13 cellular contexts compared by ENCODE assay signal in the genomic region with DNA sequence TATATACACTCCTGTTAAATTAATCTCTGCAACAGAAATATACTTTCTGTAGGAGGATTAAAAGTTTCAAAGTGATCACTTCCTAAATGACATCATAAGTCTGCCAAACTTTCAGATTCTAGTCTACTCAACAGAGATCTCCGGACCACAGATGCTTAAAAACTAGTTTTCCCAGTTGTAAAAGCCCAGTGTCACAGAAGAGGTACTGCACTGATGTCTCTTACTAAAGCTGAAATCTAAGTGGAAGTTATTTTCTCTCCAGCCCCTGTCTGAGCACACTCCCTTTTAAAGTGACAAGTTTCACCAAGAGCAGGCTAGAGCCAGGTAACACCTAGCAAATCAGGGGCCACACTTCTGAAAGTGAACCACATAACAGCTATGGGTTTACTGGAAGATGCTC.
A peak's percentile ranks its signal among the peaks of the same experiment; 100 is the strongest.
DNase-seq lines count a peak whose midpoint lies in the region; ATAC-seq and TF ChIP-seq lines count a peak whose summit lies in the region.
"Had no signal": no experiment of that assay in that cellular context is flagged by ENCODE, and none has a peak within 500 bp of the region (broad histone marks: within the 10 kb centered on the region; RNA-seq: fewer than 3 reads in every experiment).

No MANE protein-coding gene starts in this region.

- H3K27me3 ChIP-seq in GM23338 (ENCODE audit: insufficient read depth) (no peaks in the 10 kb centered on the region), heart right ventricle (no peaks in the 10 kb centered on the region), subcutaneous abdominal adipose tissue (ENCODE audit: control insufficient read depth in 5 of 5, insufficient read depth in 4 of 5, low read length in 5 of 5) (no peaks in the 10 kb centered on the region), neuronal stem cell (ENCODE audit: control insufficient read depth in 3 of 3, insufficient read depth in 3 of 3, low read depth in 1 of 3, low read length in 3 of 3) (no peaks in the 10 kb centered on the region)

- no peak overlapping the region for H3K4me3 Mint-ChIP-seq in GM23338
- H3K4me3 Mint-ChIP-seq: activated CD4-positive, alpha-beta T cell treated with anti-CD3 and anti-CD28 coated beads, Interleukin-2, amount 10 ng/mL, durations not matched to agents 7 days and 5 days; activated naive CD4-positive, alpha-beta T cell treated with anti-CD3 and anti-CD28 coated beads, Interleukin-2, amount 10 ng/mL, durations not matched to agents 7 days and 5 days; nephron progenitor cell; stimulated activated naive CD8-positive, alpha-beta T cell treated with anti-CD3 and anti-CD28 coated beads, Interleukin-15, Interleukin-2, amounts not matched to agents 100 ng/mL and 50 ng/mL, for 24 hours had no signal

- peaks cover 96% of the 10 kb centered on the region for H3K79me2 ChIP-seq in GM23338 (replicated peaks; ENCODE audit: insufficient read depth)

- H3F3A ChIP-seq in GM23338 (replicated peaks; ENCODE audit: low read depth) = no peaks in the 10 kb centered on the region; the same call in 1 of the 2 replicates

- intact Hi-C loops in heart right ventricle (cut with DNase I) = loop anchor here in 3 of 10 donors (5.0 kb wide), 2 partner anchors 43 to 128 kb away; no protein-coding TSS in a partner anchor

- H2AK5ac ChIP-seq in neuronal stem cell (ENCODE audit: low read depth, low read length) = no peak overlapping the region

- no peak for TF ChIP-seq CTCF in GM23338 (conservative IDR thresholded peaks at IDR 0.05; ENCODE audit: low read depth in 2 of 2)
- TF ChIP-seq CTCF in heart right ventricle (IDR thresholded peaks at IDR 0.05) = no peak

- ATAC-seq in GM23338 = peak; percentile 36
- peak; percentile 44 for ATAC-seq in SK-N-SH treated with all-trans-retinoic acid at 6 μM for 48 hours
- ATAC-seq in heart right ventricle = peak in 4 of 8 donors; percentile 28 to 62 (median 41)
- ATAC-seq in HG03159 (IDR thresholded peaks at IDR 0.05; ENCODE audit: unreplicated experiment) = no peak

- H3K79me1 ChIP-seq in neuronal stem cell (ENCODE audit: low read depth, low read length) = peaks cover 3% of the 10 kb centered on the region

- H2BK5ac ChIP-seq in neuronal stem cell (ENCODE audit: low read length) = no peak overlapping the region

- no peak overlapping the region for H2BK15ac ChIP-seq in neuronal stem cell (ENCODE audit: low read length)

- no peak overlapping the region for H3K18ac ChIP-seq in neuronal stem cell (ENCODE audit: low read length)

- no peaks in the 10 kb centered on the region for H4K20me1 ChIP-seq in GM23338 (replicated peaks; ENCODE audit: insufficient read depth)

- H3K36me3 Mint-ChIP-seq in GM23338 (ENCODE audit: low read depth) = peaks cover 19% of the 10 kb centered on the region
- H3K36me3 Mint-ChIP-seq: activated naive CD4-positive, alpha-beta T cell treated with anti-CD3 and anti-CD28 coated beads, Interleukin-2, amount 10 ng/mL, durations not matched to agents 7 days and 5 days had no signal

- H3K23ac ChIP-seq in neuronal stem cell (ENCODE audit: low read depth, low read length, poor library complexity) = no peak overlapping the region

- no peaks in the 10 kb centered on the region for H3K36me3 ChIP-seq in GM23338 (ENCODE audit: insufficient read depth)
- no peaks in the 10 kb centered on the region for H3K36me3 ChIP-seq in heart right ventricle
- no peaks in the 10 kb centered on the region for H3K36me3 ChIP-seq in subcutaneous abdominal adipose tissue (ENCODE audit: control insufficient read depth in 5 of 5, insufficient read depth in 5 of 5, low read length in 5 of 5)
- peaks cover 0 to 1% of the 10 kb centered on the region in 2 donors for H3K36me3 ChIP-seq in neuronal stem cell (replicated peaks in 1 of 2; ENCODE audit: control insufficient read depth in 2 of 2, insufficient read depth in 2 of 2, low read length in 2 of 2)

- H3K4me2 ChIP-seq in GM23338 (no peak overlapping the region), neuronal stem cell (ENCODE audit: insufficient read depth, low read length, poor library complexity, severe bottlenecking) (no peak overlapping the region)

- H3K9ac ChIP-seq in subcutaneous abdominal adipose tissue (ENCODE audit: low read length in 5 of 5) (no peak overlapping the region), neuronal stem cell (ENCODE audit: low read depth, low read length, poor library complexity) (no peak overlapping the region)

- no peak overlapping the region for H3K27ac ChIP-seq in GM23338 (ENCODE audit: low read depth)
- peak overlapping the region in 8 of 10 donors; percentile 28 to 72 (median 53) for H3K27ac ChIP-seq in heart right ventricle
- H3K27ac ChIP-seq in subcutaneous abdominal adipose tissue (ENCODE audit: low read depth, low read length) = peak overlapping the region; percentile 17
- no peak overlapping the region for H3K27ac ChIP-seq in neuronal stem cell (replicated peaks; ENCODE audit: low read length)

- peaks cover 5% of the 10 kb centered on the region for H3K27me3 Mint-ChIP-seq in GM23338 (ENCODE audit: insufficient read depth, low read depth, poor library complexity)

- peaks cover 72% of the 10 kb centered on the region for H3K4me1 ChIP-seq in GM23338 (ENCODE audit: insufficient read depth)
- peaks cover 3 to 47% (median 41%) of the 10 kb centered on the region in 9 donors for H3K4me1 ChIP-seq in heart right ventricle
- peaks cover 0 to 21% (median 0%) of the 10 kb centered on the region in 5 donors for H3K4me1 ChIP-seq in subcutaneous abdominal adipose tissue (ENCODE audit: control insufficient read depth in 5 of 5, insufficient read depth in 5 of 5, low read length in 5 of 5)
- peaks cover 18 to 43% of the 10 kb centered on the region in 2 donors for H3K4me1 ChIP-seq in neuronal stem cell (ENCODE audit: control insufficient read depth in 2 of 2, insufficient read depth in 1 of 2, low read depth in 1 of 2, low read length in 2 of 2)

- WGBS in heart right ventricle, 2 donors = 59 to 62% methylated on average over 1 of the region's 1 CpG
- WGBS in neuronal stem cell (ENCODE audit: extremely low coverage in 2 of 2, insufficient read length in 2 of 2, insufficient replicate concordance in 1 of 2), 2 donors = no CpG with 5 or more reads among the region's 1 CpG

- no peak overlapping the region for H2BK120ac ChIP-seq in neuronal stem cell (ENCODE audit: low read depth, low read length)

- H3K27ac Mint-ChIP-seq in GM23338 = no peak overlapping the region
- H3K27ac Mint-ChIP-seq: activated CD4-positive, alpha-beta T cell treated with anti-CD3 and anti-CD28 coated beads, Interleukin-2, amount 10 ng/mL, durations not matched to agents 7 days and 5 days; activated naive CD4-positive, alpha-beta T cell treated with anti-CD3 and anti-CD28 coated beads, Interleukin-2, amount 10 ng/mL, durations not matched to agents 7 days and 5 days; nephron progenitor cell; stimulated activated naive CD8-positive, alpha-beta T cell treated with anti-CD3 and anti-CD28 coated beads, Interleukin-15, Interleukin-2, amounts not matched to agents 100 ng/mL and 50 ng/mL, for 24 hours had no signal

- no peak overlapping the region for H3K4ac ChIP-seq in neuronal stem cell (ENCODE audit: low read length)

- no peak overlapping the region for H2AFZ ChIP-seq in GM23338
- no peak overlapping the region for H2AFZ ChIP-seq in neuronal stem cell (ENCODE audit: low read length)

- peaks cover 70% of the 10 kb centered on the region for H3K4me1 Mint-ChIP-seq in GM23338
- H3K4me1 Mint-ChIP-seq: activated CD4-positive, alpha-beta T cell treated with anti-CD3 and anti-CD28 coated beads, Interleukin-2, amount 10 ng/mL, durations not matched to agents 7 days and 5 days; activated naive CD4-positive, alpha-beta T cell treated with anti-CD3 and anti-CD28 coated beads, Interleukin-2, amount 10 ng/mL, durations not matched to agents 7 days and 5 days had no signal

- H4K91ac ChIP-seq in neuronal stem cell (ENCODE audit: low read depth, low read length, poor library complexity) = no peak overlapping the region

- H3K14ac ChIP-seq in neuronal stem cell (ENCODE audit: low read length) = no peak overlapping the region

- H4K8ac ChIP-seq in neuronal stem cell (ENCODE audit: low read depth, low read length) = no peak overlapping the region

- no peak overlapping the region for H2BK12ac ChIP-seq in neuronal stem cell (ENCODE audit: low read length)

- H3K4me3 ChIP-seq in GM23338 (no peak overlapping the region), heart right ventricle (no peak overlapping the region), subcutaneous abdominal adipose tissue (ENCODE audit: low read depth in 1 of 5, low read length in 5 of 5) (no peak overlapping the region), neuronal stem cell (ENCODE audit: low read length in 2 of 2) (no peak overlapping the region)

- H3K9me3 Mint-ChIP-seq in GM23338 = peaks cover 9% of the 10 kb centered on the region
- H3K9me3 Mint-ChIP-seq: activated CD4-positive, alpha-beta T cell treated with anti-CD3 and anti-CD28 coated beads, Interleukin-2, amount 10 ng/mL, durations not matched to agents 7 days and 5 days; activated naive CD4-positive, alpha-beta T cell treated with anti-CD3 and anti-CD28 coated beads, Interleukin-2, amount 10 ng/mL, durations not matched to agents 7 days and 5 days had no signal

- no peaks in the 10 kb centered on the region for H3K9me2 ChIP-seq in GM23338 (ENCODE audit: insufficient read depth)

- H3K9me3 ChIP-seq in heart right ventricle (peaks cover 0 to 10% (median 0%) of the 10 kb centered on the region in 11 donors), subcutaneous abdominal adipose tissue (ENCODE audit: control insufficient read depth in 5 of 5, low read length in 5 of 5) (no peaks in the 10 kb centered on the region), neuronal stem cell (replicated peaks in 1 of 2; ENCODE audit: control insufficient read depth in 2 of 2, insufficient read depth in 1 of 2, low read depth in 1 of 2, low read length in 2 of 2) (peaks cover 0 to 17% of the 10 kb centered on the region in 2 donors)

- DNase-seq in GM23338 (ENCODE audit: low spot score) (no peak), heart right ventricle (no peak), neuronal stem cell (ENCODE audit: low spot score) (no peak)
- no peak for DNase-seq in activated CD4-positive, alpha-beta T cell treated with anti-CD3 and anti-CD28 coated beads for 1 hour
- DNase-seq: activated CD4-positive, alpha-beta T cell treated with anti-CD3 and anti-CD28 coated beads, Interleukin-2, amount 10 ng/mL, durations not matched to agents 7 days and 5 days; activated naive CD4-positive, alpha-beta T cell treated with anti-CD3 and anti-CD28 coated beads, Interleukin-2, amount 10 ng/mL, durations not matched to agents 7 days and 5 days; effector CD8-positive, alpha-beta T cell; MV-4-11; nephron progenitor cell had no signal

TF ChIP-seq in SK-N-SH treated with all-trans-retinoic acid at 6 μM for 48 hours, 23 proteins besides CTCF, POLR2A, EP300 and RAD21 (continues in another document):
- no peak for TF ChIP-seq OSR1 (CRISPR knock-in tag; IDR thresholded peaks at IDR 0.05)
- TF ChIP-seq RARB (CRISPR knock-in tag; IDR thresholded peaks at IDR 0.05) = no peak
- TF ChIP-seq ZC3H10 (CRISPR knock-in tag; IDR thresholded peaks at IDR 0.05) = no peak
- no peak for TF ChIP-seq SNAI2 (CRISPR knock-in tag; IDR thresholded peaks at IDR 0.05)

Comparison
In these comparisons a context has a peak if more than half of its experiments do, and no peak if none do; other contexts are left out.
1. H3K27ac ChIP-seq: peak in heart right ventricle (8 of 10) and subcutaneous abdominal adipose tissue (single experiment); none in GM23338 (single experiment) and neuronal stem cell (single experiment).